1 cellular context compared by ENCODE assay signal in genomic region chr13:95123726-95124125, GRCh38.
TF ChIP-seq lines count a peak whose summit lies in the region.

No MANE protein-coding gene starts in this region.

TF ChIP-seq in HepG2, 621 proteins besides CTCF, POLR2A, EP300 and RAD21 (continued from another document and continues in another):
- TF ChIP-seq, protein P1, sequence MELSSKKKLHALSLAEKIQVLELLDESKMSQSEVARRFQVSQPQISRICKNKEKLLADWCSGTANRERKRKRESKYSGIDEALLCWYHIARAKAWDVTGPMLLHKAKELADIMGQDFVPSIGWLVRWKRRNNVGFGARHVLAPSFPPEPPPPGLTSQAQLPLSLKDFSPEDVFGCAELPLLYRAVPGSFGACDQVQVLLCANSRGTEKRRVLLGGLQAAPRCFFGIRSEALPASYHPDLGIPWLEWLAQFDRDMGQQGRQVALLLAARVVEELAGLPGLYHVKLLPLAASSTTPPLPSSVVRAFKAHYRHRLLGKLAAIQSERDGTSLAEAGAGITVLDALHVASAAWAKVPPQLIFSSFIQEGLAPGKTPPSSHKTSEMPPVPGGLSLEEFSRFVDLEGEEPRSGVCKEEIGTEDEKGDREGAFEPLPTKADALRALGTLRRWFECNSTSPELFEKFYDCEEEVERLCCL (CRISPR knock-in tag; IDR thresholded peaks at IDR 0.05; ENCODE audit: borderline replicate concordance) = no peak
- TF ChIP-seq ZNF788 (CRISPR knock-in tag; IDR thresholded peaks at IDR 0.05; ENCODE audit: borderline replicate concordance) = no peak; the same call in 1 of the 2 replicates
- TF ChIP-seq ZNF740 (CRISPR knock-in tag; IDR thresholded peaks at IDR 0.05) = no peak
- no peak for TF ChIP-seq SNAPC5 (CRISPR knock-in tag; IDR thresholded peaks at IDR 0.05; ENCODE audit: borderline replicate concordance)
- TF ChIP-seq CREM (IDR thresholded peaks at IDR 0.05) = peak; percentile 60; the same call in 1 of the 2 replicates
- TF ChIP-seq CREM (CRISPR knock-in tag; IDR thresholded peaks at IDR 0.05) = no peak
- TF ChIP-seq ZBTB46 (CRISPR knock-in tag; IDR thresholded peaks at IDR 0.05; ENCODE audit: borderline replicate concordance) = no peak
- peak; percentile 54; the same call in 1 of the 2 replicates for TF ChIP-seq IRF2 (CRISPR knock-in tag; IDR thresholded peaks at IDR 0.05)
- no peak for TF ChIP-seq PAF1 (CRISPR knock-in tag; IDR thresholded peaks at IDR 0.05)
- no peak for TF ChIP-seq ZBTB10 (CRISPR knock-in tag; IDR thresholded peaks at IDR 0.05; ENCODE audit: borderline replicate concordance)
- no peak for TF ChIP-seq NRL (CRISPR knock-in tag; IDR thresholded peaks at IDR 0.05; ENCODE audit: borderline replicate concordance)
- TF ChIP-seq SNAPC2 (CRISPR knock-in tag; IDR thresholded peaks at IDR 0.05) = no peak
- no peak for TF ChIP-seq ZNF562 (CRISPR knock-in tag; IDR thresholded peaks at IDR 0.05; ENCODE audit: borderline replicate concordance)
- TF ChIP-seq ZNF670 (CRISPR knock-in tag; IDR thresholded peaks at IDR 0.05; ENCODE audit: borderline replicate concordance) = no peak
- no peak for TF ChIP-seq NBN (conservative IDR thresholded peaks at IDR 0.05)
- no peak for TF ChIP-seq BRD4 (CRISPR knock-in tag; IDR thresholded peaks at IDR 0.05)
- TF ChIP-seq ZNF775 (CRISPR knock-in tag; IDR thresholded peaks at IDR 0.05; ENCODE audit: borderline replicate concordance) = no peak
- TF ChIP-seq ZNF138 (CRISPR knock-in tag; IDR thresholded peaks at IDR 0.05; ENCODE audit: low read depth) = no peak
- TF ChIP-seq NONO (IDR thresholded peaks at IDR 0.05) = no peak
- TF ChIP-seq NONO (CRISPR knock-in tag; conservative IDR thresholded peaks at IDR 0.05) = no peak; the same call in 1 of the 2 replicates
- no peak for TF ChIP-seq ZNF44 (CRISPR knock-in tag; IDR thresholded peaks at IDR 0.05)
- no peak; the same call in 1 of the 2 replicates for TF ChIP-seq ZNF768 (CRISPR knock-in tag; IDR thresholded peaks at IDR 0.05)
- no peak for TF ChIP-seq CERS6 (CRISPR knock-in tag; IDR thresholded peaks at IDR 0.05)
- TF ChIP-seq, protein P2, sequence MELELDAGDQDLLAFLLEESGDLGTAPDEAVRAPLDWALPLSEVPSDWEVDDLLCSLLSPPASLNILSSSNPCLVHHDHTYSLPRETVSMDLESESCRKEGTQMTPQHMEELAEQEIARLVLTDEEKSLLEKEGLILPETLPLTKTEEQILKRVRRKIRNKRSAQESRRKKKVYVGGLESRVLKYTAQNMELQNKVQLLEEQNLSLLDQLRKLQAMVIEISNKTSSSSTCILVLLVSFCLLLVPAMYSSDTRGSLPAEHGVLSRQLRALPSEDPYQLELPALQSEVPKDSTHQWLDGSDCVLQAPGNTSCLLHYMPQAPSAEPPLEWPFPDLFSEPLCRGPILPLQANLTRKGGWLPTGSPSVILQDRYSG (CRISPR knock-in tag; IDR thresholded peaks at IDR 0.05) = no peak
- TF ChIP-seq IRX3 (CRISPR knock-in tag; IDR thresholded peaks at IDR 0.05; ENCODE audit: borderline replicate concordance, low read depth) = no peak
- TF ChIP-seq, protein P3, sequence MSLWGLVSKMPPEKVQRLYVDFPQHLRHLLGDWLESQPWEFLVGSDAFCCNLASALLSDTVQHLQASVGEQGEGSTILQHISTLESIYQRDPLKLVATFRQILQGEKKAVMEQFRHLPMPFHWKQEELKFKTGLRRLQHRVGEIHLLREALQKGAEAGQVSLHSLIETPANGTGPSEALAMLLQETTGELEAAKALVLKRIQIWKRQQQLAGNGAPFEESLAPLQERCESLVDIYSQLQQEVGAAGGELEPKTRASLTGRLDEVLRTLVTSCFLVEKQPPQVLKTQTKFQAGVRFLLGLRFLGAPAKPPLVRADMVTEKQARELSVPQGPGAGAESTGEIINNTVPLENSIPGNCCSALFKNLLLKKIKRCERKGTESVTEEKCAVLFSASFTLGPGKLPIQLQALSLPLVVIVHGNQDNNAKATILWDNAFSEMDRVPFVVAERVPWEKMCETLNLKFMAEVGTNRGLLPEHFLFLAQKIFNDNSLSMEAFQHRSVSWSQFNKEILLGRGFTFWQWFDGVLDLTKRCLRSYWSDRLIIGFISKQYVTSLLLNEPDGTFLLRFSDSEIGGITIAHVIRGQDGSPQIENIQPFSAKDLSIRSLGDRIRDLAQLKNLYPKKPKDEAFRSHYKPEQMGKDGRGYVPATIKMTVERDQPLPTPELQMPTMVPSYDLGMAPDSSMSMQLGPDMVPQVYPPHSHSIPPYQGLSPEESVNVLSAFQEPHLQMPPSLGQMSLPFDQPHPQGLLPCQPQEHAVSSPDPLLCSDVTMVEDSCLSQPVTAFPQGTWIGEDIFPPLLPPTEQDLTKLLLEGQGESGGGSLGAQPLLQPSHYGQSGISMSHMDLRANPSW (CRISPR knock-in tag; IDR thresholded peaks at IDR 0.05; ENCODE audit: borderline replicate concordance) = no peak
- TF ChIP-seq RXRB (CRISPR knock-in tag; IDR thresholded peaks at IDR 0.05; ENCODE audit: borderline replicate concordance) = peak; percentile 77; the same call in 1 of the 2 replicates
- TF ChIP-seq ZFP36L2 (CRISPR knock-in tag; IDR thresholded peaks at IDR 0.05) = no peak
- no peak for TF ChIP-seq TBP (CRISPR knock-in tag; IDR thresholded peaks at IDR 0.05)
- peak; percentile 31; the same call in 1 of the 2 replicates for TF ChIP-seq MEF2D (CRISPR knock-in tag; IDR thresholded peaks at IDR 0.05)
- TF ChIP-seq, protein P4, sequence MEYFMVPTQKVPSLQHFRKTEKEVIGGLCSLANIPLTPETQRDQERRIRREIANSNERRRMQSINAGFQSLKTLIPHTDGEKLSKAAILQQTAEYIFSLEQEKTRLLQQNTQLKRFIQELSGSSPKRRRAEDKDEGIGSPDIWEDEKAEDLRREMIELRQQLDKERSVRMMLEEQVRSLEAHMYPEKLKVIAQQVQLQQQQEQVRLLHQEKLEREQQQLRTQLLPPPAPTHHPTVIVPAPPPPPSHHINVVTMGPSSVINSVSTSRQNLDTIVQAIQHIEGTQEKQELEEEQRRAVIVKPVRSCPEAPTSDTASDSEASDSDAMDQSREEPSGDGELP (IDR thresholded peaks at IDR 0.05; ENCODE audit: borderline replicate concordance, low read depth) = no peak; the same call in 1 of the 2 replicates
- TF ChIP-seq NFATC3 (CRISPR knock-in tag; IDR thresholded peaks at IDR 0.05) = no peak
- TF ChIP-seq ZNF292 (CRISPR knock-in tag; IDR thresholded peaks at IDR 0.05; ENCODE audit: borderline replicate concordance, low read depth) = no peak; the same call in 1 of the 2 replicates
- TF ChIP-seq HNF1B (CRISPR knock-in tag; IDR thresholded peaks at IDR 0.05) = no peak
- TF ChIP-seq BHLHE40 (IDR thresholded peaks at IDR 0.05; ENCODE audit: low read length) = no peak
- no peak for TF ChIP-seq ZNF282 (IDR thresholded peaks at IDR 0.05; ENCODE audit: partially characterized antibody)
- TF ChIP-seq RFX1 (IDR thresholded peaks at IDR 0.05) = no peak
- no peak for TF ChIP-seq REL (CRISPR knock-in tag; conservative IDR thresholded peaks at IDR 0.05)
- TF ChIP-seq ZNF746 (CRISPR knock-in tag; IDR thresholded peaks at IDR 0.05) = no peak
- TF ChIP-seq PHF8 (CRISPR knock-in tag; IDR thresholded peaks at IDR 0.05) = no peak
- peak; percentile 68; the same call in 1 of the 2 replicates for TF ChIP-seq ERF (CRISPR knock-in tag; IDR thresholded peaks at IDR 0.05)
- no peak for TF ChIP-seq ZNF784 (CRISPR knock-in tag; IDR thresholded peaks at IDR 0.05; ENCODE audit: borderline replicate concordance)
- TF ChIP-seq HOMEZ (CRISPR knock-in tag; IDR thresholded peaks at IDR 0.05; ENCODE audit: low read depth) = peak; percentile 93; the same call in 1 of the 2 replicates
- TF ChIP-seq ZNF549 (CRISPR knock-in tag; IDR thresholded peaks at IDR 0.05) = no peak
- TF ChIP-seq RNF219 (CRISPR knock-in tag; IDR thresholded peaks at IDR 0.05) = no peak
